In the genomic region with DNA sequence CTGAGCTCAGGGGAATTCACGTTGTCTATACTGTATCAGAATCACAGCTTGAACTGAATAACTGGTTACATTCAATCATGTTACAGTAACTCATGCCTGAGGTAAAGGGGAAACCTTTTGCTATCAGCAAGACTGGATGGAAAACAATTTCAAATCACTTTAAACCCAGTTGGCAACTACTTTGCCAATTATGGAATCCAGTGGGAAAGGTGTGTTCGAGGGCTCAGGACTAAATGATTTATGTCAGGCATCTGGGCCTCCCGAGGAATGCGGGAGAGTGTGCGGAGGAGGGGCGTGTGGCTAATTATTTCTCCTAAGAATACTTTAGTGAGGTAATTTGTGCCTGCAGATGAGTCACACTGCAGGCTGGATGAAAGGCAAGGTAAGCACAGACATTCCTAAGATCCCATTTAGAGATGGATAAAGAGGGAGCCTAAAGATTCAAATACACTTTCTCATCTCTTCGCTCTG, we compare ENCODE assay signal across 1 cellular context.
TF ChIP-seq lines count a peak whose summit lies in the region.

No MANE protein-coding gene starts in this region.

TF ChIP-seq in HEK293, 187 proteins besides CTCF, POLR2A, EP300 and RAD21 (continued from another document and continues in another):
- TF ChIP-seq KLF1 (tag by site-specific recombination; IDR thresholded peaks at IDR 0.05): peak; percentile 36; the same call in 1 of the 2 replicates
- peak; percentile 33 for TF ChIP-seq KLF16 (tag by site-specific recombination; IDR thresholded peaks at IDR 0.05)
- no peak for TF ChIP-seq ZNF423 (tag by site-specific recombination; IDR thresholded peaks at IDR 0.05)
- no peak for TF ChIP-seq ZNF530 (tag by site-specific recombination; IDR thresholded peaks at IDR 0.05; ENCODE audit: low read depth)
- TF ChIP-seq, protein P1, sequence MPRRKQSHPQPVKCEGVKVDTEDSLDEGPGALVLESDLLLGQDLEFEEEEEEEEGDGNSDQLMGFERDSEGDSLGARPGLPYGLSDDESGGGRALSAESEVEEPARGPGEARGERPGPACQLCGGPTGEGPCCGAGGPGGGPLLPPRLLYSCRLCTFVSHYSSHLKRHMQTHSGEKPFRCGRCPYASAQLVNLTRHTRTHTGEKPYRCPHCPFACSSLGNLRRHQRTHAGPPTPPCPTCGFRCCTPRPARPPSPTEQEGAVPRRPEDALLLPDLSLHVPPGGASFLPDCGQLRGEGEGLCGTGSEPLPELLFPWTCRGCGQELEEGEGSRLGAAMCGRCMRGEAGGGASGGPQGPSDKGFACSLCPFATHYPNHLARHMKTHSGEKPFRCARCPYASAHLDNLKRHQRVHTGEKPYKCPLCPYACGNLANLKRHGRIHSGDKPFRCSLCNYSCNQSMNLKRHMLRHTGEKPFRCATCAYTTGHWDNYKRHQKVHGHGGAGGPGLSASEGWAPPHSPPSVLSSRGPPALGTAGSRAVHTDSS (tag by site-specific recombination; IDR thresholded peaks at IDR 0.05): no peak
- TF ChIP-seq ZNF169 (tag by site-specific recombination; IDR thresholded peaks at IDR 0.05): no peak
- TF ChIP-seq PRDM2 (tag by site-specific recombination; IDR thresholded peaks at IDR 0.05; ENCODE audit: borderline replicate concordance): no peak
- no peak for TF ChIP-seq ZNF707 (tag by site-specific recombination; IDR thresholded peaks at IDR 0.05)
- TF ChIP-seq BCL11A (tag by site-specific recombination; IDR thresholded peaks at IDR 0.05; ENCODE audit: low read depth): no peak
- TF ChIP-seq HOXA7 (CRISPR knock-in tag; IDR thresholded peaks at IDR 0.05; ENCODE audit: borderline replicate concordance): no peak
- no peak for TF ChIP-seq ZBTB26 (tag by site-specific recombination; optimal IDR thresholded peaks at IDR 0.05)
- TF ChIP-seq, protein P2, sequence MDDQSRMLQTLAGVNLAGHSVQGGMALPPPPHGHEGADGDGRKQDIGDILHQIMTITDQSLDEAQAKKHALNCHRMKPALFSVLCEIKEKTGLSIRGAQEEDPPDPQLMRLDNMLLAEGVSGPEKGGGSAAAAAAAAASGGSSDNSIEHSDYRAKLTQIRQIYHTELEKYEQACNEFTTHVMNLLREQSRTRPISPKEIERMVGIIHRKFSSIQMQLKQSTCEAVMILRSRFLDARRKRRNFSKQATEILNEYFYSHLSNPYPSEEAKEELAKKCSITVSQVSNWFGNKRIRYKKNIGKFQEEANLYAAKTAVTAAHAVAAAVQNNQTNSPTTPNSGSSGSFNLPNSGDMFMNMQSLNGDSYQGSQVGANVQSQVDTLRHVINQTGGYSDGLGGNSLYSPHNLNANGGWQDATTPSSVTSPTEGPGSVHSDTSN (CRISPR knock-in tag; IDR thresholded peaks at IDR 0.05): no peak
- TF ChIP-seq ZNF157 (tag by site-specific recombination; IDR thresholded peaks at IDR 0.05): no peak
- TF ChIP-seq ZSCAN5A (tag by site-specific recombination; IDR thresholded peaks at IDR 0.05): no peak
- TF ChIP-seq PATZ1 (tag by site-specific recombination; IDR thresholded peaks at IDR 0.05): peak; percentile 28; the same call in 1 of the 2 replicates
- peak; percentile 54 for TF ChIP-seq ZXDB (tag by site-specific recombination; IDR thresholded peaks at IDR 0.05)
- TF ChIP-seq, protein P3, sequence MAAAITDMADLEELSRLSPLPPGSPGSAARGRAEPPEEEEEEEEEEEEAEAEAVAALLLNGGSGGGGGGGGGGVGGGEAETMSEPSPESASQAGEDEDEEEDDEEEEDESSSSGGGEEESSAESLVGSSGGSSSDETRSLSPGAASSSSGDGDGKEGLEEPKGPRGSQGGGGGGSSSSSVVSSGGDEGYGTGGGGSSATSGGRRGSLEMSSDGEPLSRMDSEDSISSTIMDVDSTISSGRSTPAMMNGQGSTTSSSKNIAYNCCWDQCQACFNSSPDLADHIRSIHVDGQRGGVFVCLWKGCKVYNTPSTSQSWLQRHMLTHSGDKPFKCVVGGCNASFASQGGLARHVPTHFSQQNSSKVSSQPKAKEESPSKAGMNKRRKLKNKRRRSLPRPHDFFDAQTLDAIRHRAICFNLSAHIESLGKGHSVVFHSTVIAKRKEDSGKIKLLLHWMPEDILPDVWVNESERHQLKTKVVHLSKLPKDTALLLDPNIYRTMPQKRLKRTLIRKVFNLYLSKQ (tag by site-specific recombination; IDR thresholded peaks at IDR 0.05; ENCODE audit: borderline replicate concordance): no peak
- TF ChIP-seq MYNN (tag by site-specific recombination; IDR thresholded peaks at IDR 0.05; ENCODE audit: borderline replicate concordance): no peak
- TF ChIP-seq ZNF404 (tag by site-specific recombination; IDR thresholded peaks at IDR 0.05): no peak
- TF ChIP-seq ZNF600 (tag by site-specific recombination; IDR thresholded peaks at IDR 0.05): no peak
- TF ChIP-seq ZBTB17 (tag by site-specific recombination; IDR thresholded peaks at IDR 0.05): peak; percentile 37; the same call in 1 of the 2 replicates
- TF ChIP-seq SP2 (tag by site-specific recombination; IDR thresholded peaks at IDR 0.05): 0 out of 2 replicates have a peak, but pooled peaks have one; percentile 22
- no peak for TF ChIP-seq ZNF138 (tag by site-specific recombination; IDR thresholded peaks at IDR 0.05; ENCODE audit: borderline replicate concordance)
- TF ChIP-seq ZNF776 (tag by site-specific recombination; IDR thresholded peaks at IDR 0.05; ENCODE audit: borderline replicate concordance): no peak
- no peak for TF ChIP-seq ZNF701 (tag by site-specific recombination; IDR thresholded peaks at IDR 0.05)
- TF ChIP-seq, protein P4, sequence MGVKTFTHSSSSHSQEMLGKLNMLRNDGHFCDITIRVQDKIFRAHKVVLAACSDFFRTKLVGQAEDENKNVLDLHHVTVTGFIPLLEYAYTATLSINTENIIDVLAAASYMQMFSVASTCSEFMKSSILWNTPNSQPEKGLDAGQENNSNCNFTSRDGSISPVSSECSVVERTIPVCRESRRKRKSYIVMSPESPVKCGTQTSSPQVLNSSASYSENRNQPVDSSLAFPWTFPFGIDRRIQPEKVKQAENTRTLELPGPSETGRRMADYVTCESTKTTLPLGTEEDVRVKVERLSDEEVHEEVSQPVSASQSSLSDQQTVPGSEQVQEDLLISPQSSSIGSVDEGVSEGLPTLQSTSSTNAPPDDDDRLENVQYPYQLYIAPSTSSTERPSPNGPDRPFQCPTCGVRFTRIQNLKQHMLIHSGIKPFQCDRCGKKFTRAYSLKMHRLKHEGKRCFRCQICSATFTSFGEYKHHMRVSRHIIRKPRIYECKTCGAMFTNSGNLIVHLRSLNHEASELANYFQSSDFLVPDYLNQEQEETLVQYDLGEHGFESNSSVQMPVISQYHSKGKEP (tag by site-specific recombination; IDR thresholded peaks at IDR 0.05): no peak
- no peak for TF ChIP-seq ZSCAN30 (tag by site-specific recombination; IDR thresholded peaks at IDR 0.05)
- no peak for TF ChIP-seq ZNF394 (tag by site-specific recombination; IDR thresholded peaks at IDR 0.05; ENCODE audit: borderline replicate concordance)
- no peak for TF ChIP-seq ZNF510 (tag by site-specific recombination; IDR thresholded peaks at IDR 0.05; ENCODE audit: insufficient replicate concordance)
- TF ChIP-seq, protein P5, sequence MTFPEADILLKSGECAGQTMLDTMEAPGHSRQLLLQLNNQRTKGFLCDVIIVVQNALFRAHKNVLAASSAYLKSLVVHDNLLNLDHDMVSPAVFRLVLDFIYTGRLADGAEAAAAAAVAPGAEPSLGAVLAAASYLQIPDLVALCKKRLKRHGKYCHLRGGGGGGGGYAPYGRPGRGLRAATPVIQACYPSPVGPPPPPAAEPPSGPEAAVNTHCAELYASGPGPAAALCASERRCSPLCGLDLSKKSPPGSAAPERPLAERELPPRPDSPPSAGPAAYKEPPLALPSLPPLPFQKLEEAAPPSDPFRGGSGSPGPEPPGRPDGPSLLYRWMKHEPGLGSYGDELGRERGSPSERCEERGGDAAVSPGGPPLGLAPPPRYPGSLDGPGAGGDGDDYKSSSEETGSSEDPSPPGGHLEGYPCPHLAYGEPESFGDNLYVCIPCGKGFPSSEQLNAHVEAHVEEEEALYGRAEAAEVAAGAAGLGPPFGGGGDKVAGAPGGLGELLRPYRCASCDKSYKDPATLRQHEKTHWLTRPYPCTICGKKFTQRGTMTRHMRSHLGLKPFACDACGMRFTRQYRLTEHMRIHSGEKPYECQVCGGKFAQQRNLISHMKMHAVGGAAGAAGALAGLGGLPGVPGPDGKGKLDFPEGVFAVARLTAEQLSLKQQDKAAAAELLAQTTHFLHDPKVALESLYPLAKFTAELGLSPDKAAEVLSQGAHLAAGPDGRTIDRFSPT (tag by site-specific recombination; IDR thresholded peaks at IDR 0.05): peak; percentile 71
- TF ChIP-seq MZF1 (tag by site-specific recombination; IDR thresholded peaks at IDR 0.05; ENCODE audit: borderline replicate concordance): no peak
- TF ChIP-seq ZEB2 (tag by site-specific recombination; IDR thresholded peaks at IDR 0.05): 0 out of 2 replicates have a peak, but pooled peaks have one; percentile 21
- TF ChIP-seq GLIS1 (tag by site-specific recombination; IDR thresholded peaks at IDR 0.05): peak; percentile 69
- no peak for TF ChIP-seq ZNF488 (tag by site-specific recombination; IDR thresholded peaks at IDR 0.05)
- TF ChIP-seq ZNF677 (tag by site-specific recombination; IDR thresholded peaks at IDR 0.05): no peak
- no peak for TF ChIP-seq ZNF174 (tag by site-specific recombination; IDR thresholded peaks at IDR 0.05)
